Comparison of ENCODE assay signal across 15 cellular contexts in the genomic region with DNA sequence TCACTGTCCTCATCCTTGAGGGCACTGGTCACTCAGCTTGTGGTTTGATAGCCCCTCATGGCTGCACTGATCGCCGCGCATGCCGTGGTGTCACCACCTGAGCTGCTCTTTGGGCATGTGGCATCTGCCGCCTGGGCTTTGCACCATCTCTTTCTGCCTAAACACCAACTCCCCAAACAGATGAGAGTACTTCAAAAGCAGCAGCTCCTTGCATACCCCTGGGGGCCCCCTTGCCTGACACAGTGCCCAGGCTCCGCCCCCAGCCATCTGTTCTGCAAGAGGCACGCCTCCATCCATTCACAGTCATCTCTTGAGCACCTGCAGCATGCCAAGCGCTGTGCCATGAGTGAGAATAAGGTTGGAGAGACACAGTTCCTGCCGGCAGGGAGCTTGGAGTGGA.
DNase-seq lines count a peak whose midpoint lies in the region; ATAC-seq lines count a peak whose summit lies in the region.
"Had no signal": no experiment of that assay in that cellular context is flagged by ENCODE, and none has a peak within 500 bp of the region (broad histone marks: within the 10 kb centered on the region; RNA-seq: fewer than 3 reads in every experiment).

No MANE protein-coding gene starts in this region.

- intact Hi-C loops in cardiac septum (cut with DNase I) = no loop called here
- intact Hi-C loops in Right ventricle myocardium inferior (cut with DNase I) = no loop called here
- intact Hi-C loops in head of caudate nucleus (cut with DNase I) = no loop called here

- ATAC-seq in Right ventricle myocardium inferior = no peak
- no peak for ATAC-seq in HG02884 (IDR thresholded peaks at IDR 0.05; ENCODE audit: unreplicated experiment)
- no peak for ATAC-seq in HG03045 (IDR thresholded peaks at IDR 0.05; ENCODE audit: unreplicated experiment)
- ATAC-seq: body of pancreas had no signal

- DNase-seq in cardiac septum (ENCODE audit: low spot score) (peak; percentile 56), Right ventricle myocardium inferior (ENCODE audit: missing footprints) (no peak), NCI-H2171 (lab: John Stamatoyannopoulos, UW) (peak; percentile 76), head of caudate nucleus (peak in 34 of 42 donors; percentile 4 to 77 (median 41)), ureter (ENCODE audit: low spot score) (peak; percentile 42), GF-D8 (lab: John Stamatoyannopoulos, UW) (no peak)
- DNase-seq: activated CD8-positive, alpha-beta memory T cell treated with anti-CD3 and anti-CD28 coated beads for 24 hours; activated naive CD4-positive, alpha-beta T cell treated with anti-CD3 and anti-CD28 coated beads for 36 hours; GOT3; kidney glomerular epithelial cell; naive B cell; NCI-H226 had no signal

Comparison
In these comparisons a context has a peak if more than half of its experiments do, and no peak if none do; other contexts are left out.
1. DNase-seq: peak in cardiac septum (single experiment), NCI-H2171 (single experiment), head of caudate nucleus (34 of 42) and ureter (single experiment); none in Right ventricle myocardium inferior (single experiment) and GF-D8 (single experiment).